Comparison of ENCODE assay signal across 15 cellular contexts in genomic region chr2:61450144-61450543, GRCh38. TPM values are rescaled to one million over a fixed set of nuclear protein-coding genes. Genes with fewer than 3 reads are reported as not detected.
DNase-seq lines count a peak whose midpoint lies in the region; ATAC-seq lines count a peak whose summit lies in the region.
"Had no signal": no experiment of that assay in that cellular context is flagged by ENCODE, and none has a peak within 500 bp of the region (broad histone marks: within the 10 kb centered on the region; RNA-seq: fewer than 3 reads in every experiment).

No MANE protein-coding gene starts in this region.

- H3K4me1 Mint-ChIP-seq in memory B cell, result peaks cover 9% of the 10 kb centered on the region

- no peak overlapping the region for H3K4me3 Mint-ChIP-seq in memory B cell
- H3K4me3 Mint-ChIP-seq: CD14-positive monocyte had no signal

- no peaks in the 10 kb centered on the region for H3K9me3 Mint-ChIP-seq in memory B cell

- ATAC-seq in GM18858 (IDR thresholded peaks at IDR 0.05; ENCODE audit: unreplicated experiment) (peak; percentile 62), HG03135 (IDR thresholded peaks at IDR 0.05; ENCODE audit: unreplicated experiment) (peak; percentile 51), memory B cell (ENCODE audit: low read depth) (peak; percentile 89), GM18909 (IDR thresholded peaks at IDR 0.05; ENCODE audit: poor library complexity, unreplicated experiment) (no peak)
- ATAC-seq: Right ventricle myocardium inferior had no signal

- H3K27ac Mint-ChIP-seq in memory B cell, result no peak overlapping the region
- H3K27ac Mint-ChIP-seq: activated naive CD8-positive, alpha-beta T cell had no signal

- DNase-seq in amniotic epithelial cell (ENCODE audit: low read depth), result peak; percentile 90
- no peak for DNase-seq in memory B cell (ENCODE audit: low spot score in 2 of 2)
- DNase-seq in stimulated activated CD4-positive, alpha-beta T cell treated with anti-CD3 and anti-CD28 coated beads, Interleukin-4, amount 100 ng/mL, for 4 hours, result no peak
- no peak for DNase-seq in MV-4-11 (lab: John Stamatoyannopoulos, UW)
- no peak for DNase-seq in cardiac septum (ENCODE audit: low spot score)
- DNase-seq: cortex of kidney, NCI-H1105, NCI-H524, tibial artery had no signal

- intact Hi-C loops in cardiac septum (cut with DNase I), result no loop called here

- H3K36me3 Mint-ChIP-seq in memory B cell, result peaks cover 10% of the 10 kb centered on the region

- no peaks in the 10 kb centered on the region for H3K27me3 Mint-ChIP-seq in memory B cell
- H3K27me3 Mint-ChIP-seq: activated naive CD8-positive, alpha-beta T cell had no signal

RNA-seq across cellular contexts. Expression of gene USP34, which starts 20.7 kb away (rescaled TPM):
- 73.2 TPM for total RNA-seq in cardiac septum
